ENCODE assay signal across 27 cellular contexts in the genomic region with DNA sequence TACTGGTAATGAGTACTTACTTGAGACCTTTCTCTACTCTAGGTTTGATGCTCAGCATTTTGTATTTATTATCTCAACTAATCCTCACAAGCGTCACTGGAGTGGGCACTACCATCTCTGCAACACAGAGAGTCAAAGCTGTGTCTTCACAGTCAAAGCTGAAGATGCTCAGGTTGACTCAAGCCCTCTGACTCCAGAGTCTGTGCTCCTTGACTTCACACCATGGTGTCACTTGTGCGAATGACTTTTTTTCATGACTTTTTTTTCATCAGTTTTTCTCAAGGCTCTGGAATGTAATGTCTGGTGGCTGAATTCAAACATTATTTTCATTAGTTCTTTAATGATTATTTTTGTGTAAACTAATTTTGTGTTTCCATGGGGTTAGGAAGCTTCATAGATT.
DNase-seq lines count a peak whose midpoint lies in the region; ATAC-seq and TF ChIP-seq lines count a peak whose summit lies in the region.
"Had no signal": no experiment of that assay in that cellular context is flagged by ENCODE, and none has a peak within 500 bp of the region (broad histone marks: within the 10 kb centered on the region; RNA-seq: fewer than 3 reads in every experiment).

No MANE protein-coding gene starts in this region.

- 91% methylated on average over 2 of the region's 2 CpGs for WGBS in smooth muscle cell (ENCODE audit: low lambda C conversion rate)

- H3K36me3 Mint-ChIP-seq in activated CD4-positive, alpha-beta T cell treated with anti-CD3 and anti-CD28 coated beads for 36 hours (ENCODE audit: low read depth), result no peaks in the 10 kb centered on the region
- H3K36me3 Mint-ChIP-seq in CD8-positive, alpha-beta memory T cell, result peaks cover 0 to 9% (median 0%) of the 10 kb centered on the region in 3 donors
- H3K36me3 Mint-ChIP-seq in activated naive CD4-positive, alpha-beta T cell treated with anti-CD3 and anti-CD28 coated beads, Interleukin-2, amount 50 U/mL, for 72 hours, result no peaks in the 10 kb centered on the region
- no peaks in the 10 kb centered on the region for H3K36me3 Mint-ChIP-seq in naive thymus-derived CD8-positive, alpha-beta T cell
- H3K36me3 Mint-ChIP-seq: CD4-positive, CD25-positive, alpha-beta regulatory T cell; stimulated activated naive B cell treated with anti-CD40 and anti-IgM and Interleukin-4, amounts not matched to agents 10 μg/mL and 1 μg/mL and 100 μg/mL, for 72 hours had no signal

- POLR2A ChIA-PET in activated CD4-positive, alpha-beta T cell treated with anti-CD3 and anti-CD28 coated beads for 36 hours (lab: Charles Lee), result no interaction called here
- POLR2A ChIA-PET in CD8-positive, alpha-beta memory T cell (lab: Charles Lee), result no interaction called here
- POLR2A ChIA-PET in naive thymus-derived CD8-positive, alpha-beta T cell (lab: Charles Lee), result interaction anchor here (2.2 kb wide), 1 partner anchor 11 kb away, joined by 8 read pairs; no protein-coding TSS in a partner anchor

- CTCF ChIA-PET in activated CD4-positive, alpha-beta T cell treated with anti-CD3 and anti-CD28 coated beads for 36 hours (lab: Charles Lee), result interaction anchor here (1.3 kb wide), 1 partner anchor 88 kb away, joined by 3 read pairs; no protein-coding TSS in a partner anchor
- CTCF ChIA-PET in CD8-positive, alpha-beta memory T cell (lab: Charles Lee), result interaction anchor here (2.4 kb wide), 1 partner anchor 14 kb away, joined by 5 read pairs; no protein-coding TSS in a partner anchor

- no peak overlapping the region for H2AFZ ChIP-seq in smooth muscle cell (ENCODE audit: low read depth)

- peak; percentile 76 for ATAC-seq in activated CD4-positive, alpha-beta T cell treated with anti-CD3 and anti-CD28 coated beads for 36 hours
- peak; percentile 53 to 73 for ATAC-seq in activated naive CD4-positive, alpha-beta T cell treated with anti-CD3 and anti-CD28 coated beads, Interleukin-2, amount 50 U/mL, for 72 hours
- no peak for ATAC-seq in naive thymus-derived CD8-positive, alpha-beta T cell
- ATAC-seq: heart left ventricle; pancreas; right cardiac atrium; stimulated activated naive B cell treated with anti-CD40 and anti-IgM and Interleukin-4, amounts not matched to agents 10 μg/mL and 1 μg/mL and 100 μg/mL, for 72 hours had no signal

- no peak overlapping the region for H3K9ac ChIP-seq in smooth muscle cell (ENCODE audit: low read depth)

- intact Hi-C loops in activated CD4-positive, alpha-beta T cell treated with anti-CD3 and anti-CD28 coated beads for 36 hours (cut with DNase I, micrococcal nuclease), result no loop called here

- no peaks in the 10 kb centered on the region for H3F3A ChIP-seq in smooth muscle cell (ENCODE audit: low read depth)

- H3K79me2 ChIP-seq in smooth muscle cell (ENCODE audit: low read depth), result no peaks in the 10 kb centered on the region

- no peak overlapping the region for H3K4me2 ChIP-seq in smooth muscle cell

- H3K4me1 Mint-ChIP-seq in activated CD4-positive, alpha-beta T cell treated with anti-CD3 and anti-CD28 coated beads for 36 hours, result peaks cover 9% of the 10 kb centered on the region
- H3K4me1 Mint-ChIP-seq in CD8-positive, alpha-beta memory T cell, result peaks cover 9 to 15% (median 12%) of the 10 kb centered on the region in 3 donors
- peaks cover 0 to 41% (median 8%) of the 10 kb centered on the region in 4 donors for H3K4me1 Mint-ChIP-seq in naive thymus-derived CD8-positive, alpha-beta T cell

- H3K27me3 ChIP-seq in CD8-positive, alpha-beta memory T cell (ENCODE audit: insufficient read depth, low read length, poor library complexity, severe bottlenecking), result no peaks in the 10 kb centered on the region
- peaks cover 12% of the 10 kb centered on the region for H3K27me3 ChIP-seq in smooth muscle cell (ENCODE audit: low read depth)
- peaks cover 6% of the 10 kb centered on the region; the same call in 1 of the 2 replicates for H3K27me3 ChIP-seq in BE2C
- H3K27me3 ChIP-seq: colonic mucosa, heart left ventricle, pancreas, vagina had no signal

- peak overlapping the region; percentile 58 for H3K4me3 Mint-ChIP-seq in activated CD4-positive, alpha-beta T cell treated with anti-CD3 and anti-CD28 coated beads for 36 hours
- peak overlapping the region; percentile 86 to 98 (median 91) for H3K4me3 Mint-ChIP-seq in CD8-positive, alpha-beta memory T cell
- peak overlapping the region in 9 of 10 donors; percentile 67 to 88 (median 78) for H3K4me3 Mint-ChIP-seq in naive thymus-derived CD8-positive, alpha-beta T cell
- H3K4me3 Mint-ChIP-seq: stimulated activated naive B cell treated with anti-CD40 and anti-IgM and Interleukin-4, amounts not matched to agents 10 μg/mL and 1 μg/mL and 100 μg/mL, for 72 hours had no signal

- TF ChIP-seq CTCF in smooth muscle cell (IDR thresholded peaks at IDR 0.05; ENCODE audit: borderline replicate concordance, insufficient read depth, poor library complexity, severe bottlenecking) (no peak), BE2C (IDR thresholded peaks at IDR 0.05; ENCODE audit: low read depth, low read length) (no peak)

- H3K4me1 ChIP-seq in CD8-positive, alpha-beta memory T cell (ENCODE audit: insufficient read depth, low read length), result no peaks in the 10 kb centered on the region
- H3K4me1 ChIP-seq in smooth muscle cell (ENCODE audit: low read depth) (no peaks in the 10 kb centered on the region), BE2C (no peaks in the 10 kb centered on the region)
- H3K4me1 ChIP-seq: colonic mucosa, pancreas, SJSA1 had no signal

- DNase-seq in activated CD4-positive, alpha-beta T cell treated with anti-CD3 and anti-CD28 coated beads for 36 hours, result peak; percentile 32
- no peak for DNase-seq in activated CD4-positive, alpha-beta T cell treated with anti-CD3 and anti-CD28 coated beads for 4 hours
- DNase-seq in CD8-positive, alpha-beta memory T cell, result no peak
- no peak for DNase-seq in activated naive CD4-positive, alpha-beta T cell treated with anti-CD3 and anti-CD28 coated beads, Interleukin-2, amount 50 U/mL, for 72 hours (ENCODE audit: low spot score in 2 of 2)
- no peak for DNase-seq in naive thymus-derived CD8-positive, alpha-beta T cell
- DNase-seq in smooth muscle cell (lab: John Stamatoyannopoulos, UW; ENCODE audit: unreplicated experiment) (no peak), NCI-H774 (lab: John Stamatoyannopoulos, UW) (no peak), BE2C (no peak)
- DNase-seq: 8988T; activated CD4-positive, CD25-positive, alpha-beta regulatory T cell treated with anti-CD3 and anti-CD28 coated beads, Interleukin-2, amount 50 U/mL, for 72 hours; activated effector memory CD4-positive, alpha-beta T cell treated with anti-CD3 and anti-CD28 coated beads, Interleukin-2, amount 50 U/mL, for 16 hours; aorta; CD4-positive, CD25-positive, alpha-beta regulatory T cell; colonic mucosa; DMS 273 treated with DMSO at 0.1 percent for 48 hours; EL; heart left ventricle; Karpas-422; midbrain; NCI-H446; pancreas; right cardiac atrium; RPMI8226; stimulated activated CD4-positive, alpha-beta T cell treated with anti-CD3 and anti-CD28 coated beads, Interleukin-4, amount 100 ng/mL, for 1 hour; stimulated activated naive B cell treated with anti-CD40 and anti-IgM and Interleukin-4, amounts not matched to agents 10 μg/mL and 1 μg/mL and 100 μg/mL, for 72 hours had no signal

- H3K9me3 ChIP-seq in CD8-positive, alpha-beta memory T cell (ENCODE audit: low read length), result no peaks in the 10 kb centered on the region
- H3K9me3 ChIP-seq in smooth muscle cell (replicated peaks; ENCODE audit: low read depth), result no peaks in the 10 kb centered on the region
- no peaks in the 10 kb centered on the region for H3K9me3 ChIP-seq in BE2C
- H3K9me3 ChIP-seq: colonic mucosa, pancreas, SJSA1, vagina had no signal

- no peaks in the 10 kb centered on the region for H3K36me3 ChIP-seq in CD8-positive, alpha-beta memory T cell (ENCODE audit: insufficient read depth, low read length)
- H3K36me3 ChIP-seq in smooth muscle cell (ENCODE audit: low read depth) (no peaks in the 10 kb centered on the region), BE2C (no peaks in the 10 kb centered on the region)
- H3K36me3 ChIP-seq: colonic mucosa, heart left ventricle, pancreas, SJSA1, vagina had no signal

- peak overlapping the region; percentile 28 for H3K4me3 ChIP-seq in CD8-positive, alpha-beta memory T cell (ENCODE audit: low read length)
- H3K4me3 ChIP-seq in smooth muscle cell (no peak overlapping the region), BE2C (ENCODE audit: low read depth, low read length) (no peak overlapping the region)
- H3K4me3 ChIP-seq: colonic mucosa, pancreas, SJSA1, vagina had no signal

- no peaks in the 10 kb centered on the region for H3K27me3 Mint-ChIP-seq in activated CD4-positive, alpha-beta T cell treated with anti-CD3 and anti-CD28 coated beads for 36 hours
- H3K27me3 Mint-ChIP-seq in CD8-positive, alpha-beta memory T cell, result no peaks in the 10 kb centered on the region
- H3K27me3 Mint-ChIP-seq in naive thymus-derived CD8-positive, alpha-beta T cell, result no peaks in the 10 kb centered on the region
- H3K27me3 Mint-ChIP-seq: CD4-positive, CD25-positive, alpha-beta regulatory T cell had no signal

- H3K27ac Mint-ChIP-seq in activated CD4-positive, alpha-beta T cell treated with anti-CD3 and anti-CD28 coated beads for 36 hours, result no peak overlapping the region
- H3K27ac Mint-ChIP-seq in CD8-positive, alpha-beta memory T cell, result peak overlapping the region in 7 of 8 donors; percentile 68 to 98 (median 95)
- H3K27ac Mint-ChIP-seq in activated naive CD4-positive, alpha-beta T cell treated with anti-CD3 and anti-CD28 coated beads, Interleukin-2, amount 50 U/mL, for 72 hours, result no peak overlapping the region
- peak overlapping the region in 8 of 10 donors; percentile 70 to 93 (median 87) for H3K27ac Mint-ChIP-seq in naive thymus-derived CD8-positive, alpha-beta T cell
- H3K27ac Mint-ChIP-seq: stimulated activated naive B cell treated with anti-CD40 and anti-IgM and Interleukin-4, amounts not matched to agents 10 μg/mL and 1 μg/mL and 100 μg/mL, for 72 hours had no signal

- H3K9me3 Mint-ChIP-seq in activated CD4-positive, alpha-beta T cell treated with anti-CD3 and anti-CD28 coated beads for 36 hours (ENCODE audit: low read depth), result no peaks in the 10 kb centered on the region
- no peaks in the 10 kb centered on the region for H3K9me3 Mint-ChIP-seq in CD8-positive, alpha-beta memory T cell
- H3K9me3 Mint-ChIP-seq in activated naive CD4-positive, alpha-beta T cell treated with anti-CD3 and anti-CD28 coated beads, Interleukin-2, amount 50 U/mL, for 72 hours, result no peaks in the 10 kb centered on the region
- peaks cover 0 to 2% (median 0%) of the 10 kb centered on the region in 9 donors for H3K9me3 Mint-ChIP-seq in naive thymus-derived CD8-positive, alpha-beta T cell
- H3K9me3 Mint-ChIP-seq: CD4-positive, CD25-positive, alpha-beta regulatory T cell; stimulated activated naive B cell treated with anti-CD40 and anti-IgM and Interleukin-4, amounts not matched to agents 10 μg/mL and 1 μg/mL and 100 μg/mL, for 72 hours had no signal

- no peaks in the 10 kb centered on the region for H4K20me1 ChIP-seq in smooth muscle cell (ENCODE audit: low read depth)

- H3K27ac ChIP-seq in CD8-positive, alpha-beta memory T cell (ENCODE audit: low read depth, low read length), result no peak overlapping the region
- no peak overlapping the region for H3K27ac ChIP-seq in smooth muscle cell (ENCODE audit: low read depth)
- H3K27ac ChIP-seq: colonic mucosa, pancreas, SJSA1, vagina had no signal

Comparison
In these comparisons a context has a peak if more than half of its experiments do, and no peak if none do; other contexts are left out.
1. ATAC-seq: peak in activated CD4-positive, alpha-beta T cell treated with anti-CD3 and anti-CD28 coated beads for 36 hours (single experiment) and activated naive CD4-positive, alpha-beta T cell treated with anti-CD3 and anti-CD28 coated beads, Interleukin-2, amount 50 U/mL, for 72 hours (2 of 2); none in naive thymus-derived CD8-positive, alpha-beta T cell (0 of 2).
2. H3K27ac Mint-ChIP-seq: peak in CD8-positive, alpha-beta memory T cell (7 of 8) and naive thymus-derived CD8-positive, alpha-beta T cell (8 of 10); none in activated CD4-positive, alpha-beta T cell treated with anti-CD3 and anti-CD28 coated beads for 36 hours (single experiment) and activated naive CD4-positive, alpha-beta T cell treated with anti-CD3 and anti-CD28 coated beads, Interleukin-2, amount 50 U/mL, for 72 hours (0 of 2).
3. Peak in every context shown above with its lines, with median percentiles within 50 percentile points of each other: H3K4me3 Mint-ChIP-seq.